19 cellular contexts compared by ENCODE assay signal in genomic region chr11:66262191-66262590, GRCh38. TPM values are rescaled to one million over a fixed set of nuclear protein-coding genes. Genes with fewer than 3 reads are reported as not detected.
A peak's percentile ranks its signal among the peaks of the same experiment; 100 is the strongest.
DNase-seq lines count a peak whose midpoint lies in the region; ATAC-seq, FAIRE-seq and TF ChIP-seq lines count a peak whose summit lies in the region.
"Had no signal": no experiment of that assay in that cellular context is flagged by ENCODE, and none has a peak within 500 bp of the region (broad histone marks: within the 10 kb centered on the region; RNA-seq: fewer than 3 reads in every experiment).

No MANE protein-coding gene starts in this region.

- no peaks in the 10 kb centered on the region for H3K9me3 Mint-ChIP-seq in endothelial cell (ENCODE audit: unreplicated experiment)
- no peaks in the 10 kb centered on the region for H3K9me3 Mint-ChIP-seq in neural crest cell
- no peaks in the 10 kb centered on the region for H3K9me3 Mint-ChIP-seq in stimulated activated memory B cell treated with anti-CD40 and anti-IgM and Interleukin-4, amounts not matched to agents 10 μg/mL and 1 μg/mL and 100 μg/mL, for 72 hours
- no peaks in the 10 kb centered on the region for H3K9me3 Mint-ChIP-seq in Calu3 (ENCODE audit: low read depth, unreplicated experiment)
- no peaks in the 10 kb centered on the region for H3K9me3 Mint-ChIP-seq in immature natural killer cell

- H3K27me3 Mint-ChIP-seq in endothelial cell (ENCODE audit: unreplicated experiment) (peaks cover 11% of the 10 kb centered on the region), neural crest cell (ENCODE audit: low read depth) (no peaks in the 10 kb centered on the region), Calu3 (ENCODE audit: unreplicated experiment) (no peaks in the 10 kb centered on the region), immature natural killer cell (ENCODE audit: low read depth in 3 of 3) (peaks cover 3 to 8% (median 5%) of the 10 kb centered on the region in 3 donors)
- no peaks in the 10 kb centered on the region for H3K27me3 Mint-ChIP-seq in stimulated activated memory B cell treated with anti-CD40 and anti-IgM and Interleukin-4, amounts not matched to agents 10 μg/mL and 1 μg/mL and 100 μg/mL, for 72 hours
- H3K27me3 Mint-ChIP-seq: CD4-positive, alpha-beta memory T cell had no signal

- H3K4me3 ChIP-seq in bronchial epithelial cell (ENCODE audit: low read depth, low read length), result no peak overlapping the region
- H3K4me3 ChIP-seq: GM12878 had no signal

- H3K27ac Mint-ChIP-seq in endothelial cell (ENCODE audit: unreplicated experiment) (peak overlapping the region; percentile 36), neural crest cell (ENCODE audit: unreplicated experiment) (no peak overlapping the region), Calu3 (ENCODE audit: unreplicated experiment) (no peak overlapping the region), immature natural killer cell (no peak overlapping the region)
- peak overlapping the region; percentile 19 for H3K27ac Mint-ChIP-seq in stimulated activated memory B cell treated with anti-CD40 and anti-IgM and Interleukin-4, amounts not matched to agents 10 μg/mL and 1 μg/mL and 100 μg/mL, for 72 hours

- H3K36me3 Mint-ChIP-seq in endothelial cell (ENCODE audit: low read depth, unreplicated experiment) (peaks cover 20% of the 10 kb centered on the region), neural crest cell (ENCODE audit: low read depth) (peaks cover 11% of the 10 kb centered on the region), Calu3 (ENCODE audit: insufficient read depth, unreplicated experiment) (peaks cover 70% of the 10 kb centered on the region), immature natural killer cell (peaks cover 2 to 18% (median 4%) of the 10 kb centered on the region in 3 donors)
- peaks cover 65% of the 10 kb centered on the region for H3K36me3 Mint-ChIP-seq in stimulated activated memory B cell treated with anti-CD40 and anti-IgM and Interleukin-4, amounts not matched to agents 10 μg/mL and 1 μg/mL and 100 μg/mL, for 72 hours

- H3K4me1 Mint-ChIP-seq in endothelial cell (ENCODE audit: unreplicated experiment) (peaks cover 9% of the 10 kb centered on the region), neural crest cell (peaks cover 17% of the 10 kb centered on the region), Calu3 (ENCODE audit: low read depth, unreplicated experiment) (peaks cover 12% of the 10 kb centered on the region), immature natural killer cell (peaks cover 11 to 18% of the 10 kb centered on the region in 2 donors)
- H3K4me1 Mint-ChIP-seq in stimulated activated memory B cell treated with anti-CD40 and anti-IgM and Interleukin-4, amounts not matched to agents 10 μg/mL and 1 μg/mL and 100 μg/mL, for 72 hours, result peaks cover 37% of the 10 kb centered on the region

- intact Hi-C loops in Calu3 (cut with micrococcal nuclease; ENCODE audit: unreplicated experiment), result no loop called here

- FAIRE-seq in bronchial epithelial cell (lab: Jason Lieb, UNC), result peak; percentile 89
- FAIRE-seq: G401.6, GM12878, GM19239 had no signal

- DNase-seq in bronchial epithelial cell (ENCODE audit: low read depth) (no peak), endothelial cell (ENCODE audit: low spot score) (no peak), neural crest cell (ENCODE audit: low read depth, low spot score) (no peak), epidermal melanocyte (ENCODE audit: insufficient read length, low spot score) (no peak), Calu3 (no peak), immature natural killer cell (no peak)
- DNase-seq: C1 segment of cervical spinal cord, COR-L47, DMS153, DND-41, GOT3, H7, HCEC 1CT had no signal

- TF ChIP-seq CTCF in bronchial epithelial cell (IDR thresholded peaks at IDR 0.05; ENCODE audit: insufficient read depth, low read length, severe bottlenecking) (no peak), endothelial cell (IDR thresholded peaks at IDR 0.05; ENCODE audit: unreplicated experiment) (no peak), neural crest cell (conservative IDR thresholded peaks at IDR 0.05) (no peak), Calu3 (IDR thresholded peaks at IDR 0.05; ENCODE audit: unreplicated experiment) (no peak)

- no TSS peak for BruUV-seq in Calu3 (replicated peaks; lab: Mats Ljungman, UMichigan)

- H3K4me3 Mint-ChIP-seq in endothelial cell (ENCODE audit: unreplicated experiment) (no peak overlapping the region), neural crest cell (peak overlapping the region; percentile 64), Calu3 (ENCODE audit: low read depth, unreplicated experiment) (no peak overlapping the region), immature natural killer cell (no peak overlapping the region)
- no peak overlapping the region for H3K4me3 Mint-ChIP-seq in stimulated activated memory B cell treated with anti-CD40 and anti-IgM and Interleukin-4, amounts not matched to agents 10 μg/mL and 1 μg/mL and 100 μg/mL, for 72 hours

- H3K27me3 ChIP-seq in bronchial epithelial cell (ENCODE audit: control insufficient read depth, insufficient read depth, low read length), result no peaks in the 10 kb centered on the region

- CTCF ChIA-PET in Calu3 (lab: Charles Lee), result interaction anchor here (0.6 kb wide), 1 partner anchor 356 kb away, joined by 4 read pairs; no protein-coding TSS in a partner anchor

- H3K36me3 ChIP-seq in bronchial epithelial cell (ENCODE audit: control insufficient read depth, insufficient read depth, low read length), result peaks cover 25% of the 10 kb centered on the region

- no peak for ATAC-seq in stimulated activated memory B cell treated with anti-CD40 and anti-IgM and Interleukin-4, amounts not matched to agents 10 μg/mL and 1 μg/mL and 100 μg/mL, for 72 hours
- ATAC-seq: GM12878 had no signal

RNA-seq across cellular contexts. Expression of gene KLC2, which starts 4.7 kb away (rescaled TPM):
- total RNA-seq in bronchial epithelial cell (25.8 and 32.5 TPM in 2 replicates), endothelial cell (ENCODE audit: unreplicated experiment) (35.1 TPM), neural crest cell (64.5 and 70.8 TPM in 2 replicates), Calu3 (2022) (41.7 and 46.7 TPM in 2 replicates)
- 1 to 10 TPM; 1.6 to 7.1 (median 3.9) TPM for polyA plus RNA-seq in immature natural killer cell

RNA-seq across cellular contexts. Expression of gene RAB1B, which starts 6.2 kb away (rescaled TPM):
- 54.5 and 68.0 TPM in 2 replicates for total RNA-seq in bronchial epithelial cell
- 189 TPM for total RNA-seq in endothelial cell (ENCODE audit: unreplicated experiment)
- 114 and 116 TPM in 2 replicates for total RNA-seq in neural crest cell
- total RNA-seq in Calu3 (2022), result 144 and 146 TPM in 2 replicates
- 10 to 100 TPM; 22.9 to 33.2 (median 25.8) TPM for polyA plus RNA-seq in immature natural killer cell

RNA-seq across cellular contexts. Expression of gene CNIH2, which starts 15.8 kb away (rescaled TPM):
- not detected in 2 replicates for total RNA-seq in bronchial epithelial cell
- 1.9 TPM for total RNA-seq in endothelial cell (ENCODE audit: unreplicated experiment)
- total RNA-seq in neural crest cell, result 44.6 and 46.0 TPM in 2 replicates
- 2.9 and 3.5 TPM in 2 replicates for total RNA-seq in Calu3 (2022)
- not detected for polyA plus RNA-seq in immature natural killer cell
- polyA plus RNA-seq: CD4-positive, alpha-beta memory T cell had no signal

RNA-seq across cellular contexts. Expression of gene YIF1A, which starts 26.8 kb away (rescaled TPM):
- total RNA-seq in bronchial epithelial cell (231 and 294 TPM in 2 replicates), endothelial cell (ENCODE audit: unreplicated experiment) (48.0 TPM), neural crest cell (59.4 and 60.9 TPM in 2 replicates), Calu3 (2022) (98.8 and 106 TPM in 2 replicates)
- 10 to 100 TPM; 55.7 to 85.2 (median 62.1) TPM for polyA plus RNA-seq in immature natural killer cell

RNA-seq across cellular contexts. Expression of gene TMEM151A, which starts 29.5 kb away (rescaled TPM):
- total RNA-seq in bronchial epithelial cell (not detected in 2 replicates), endothelial cell (ENCODE audit: unreplicated experiment) (not detected), neural crest cell (0.57 and 1.0 TPM in 2 replicates), Calu3 (2022) (1.4 and 3.0 TPM in 2 replicates)
- not detected for polyA plus RNA-seq in immature natural killer cell
- total RNA-seq: A172; CD4-positive, alpha-beta memory T cell; GM12878 had no signal
- polyA plus RNA-seq: CD4-positive, alpha-beta memory T cell; GM12878 had no signal

Comparison
In these comparisons a context has a peak if more than half of its experiments do, and no peak if none do; other contexts are left out.
1. H3K27ac Mint-ChIP-seq: peak in endothelial cell (single experiment) and stimulated activated memory B cell treated with anti-CD40 and anti-IgM and Interleukin-4, amounts not matched to agents 10 μg/mL and 1 μg/mL and 100 μg/mL, for 72 hours (single experiment); none in neural crest cell (single experiment), Calu3 (single experiment) and immature natural killer cell (0 of 6).
2. RNA of gene CNIH2, which starts 15.8 kb away (total RNA-seq): 44.6 to 46.0 TPM in neural crest cell; 2.9 to 3.5 TPM in Calu3, 1.9 TPM in endothelial cell (single experiment) and not detected in bronchial epithelial cell; every median in the first group is over 10 times any median in the second.